ENCODE assay signal across 20 cellular contexts in the genomic region with DNA sequence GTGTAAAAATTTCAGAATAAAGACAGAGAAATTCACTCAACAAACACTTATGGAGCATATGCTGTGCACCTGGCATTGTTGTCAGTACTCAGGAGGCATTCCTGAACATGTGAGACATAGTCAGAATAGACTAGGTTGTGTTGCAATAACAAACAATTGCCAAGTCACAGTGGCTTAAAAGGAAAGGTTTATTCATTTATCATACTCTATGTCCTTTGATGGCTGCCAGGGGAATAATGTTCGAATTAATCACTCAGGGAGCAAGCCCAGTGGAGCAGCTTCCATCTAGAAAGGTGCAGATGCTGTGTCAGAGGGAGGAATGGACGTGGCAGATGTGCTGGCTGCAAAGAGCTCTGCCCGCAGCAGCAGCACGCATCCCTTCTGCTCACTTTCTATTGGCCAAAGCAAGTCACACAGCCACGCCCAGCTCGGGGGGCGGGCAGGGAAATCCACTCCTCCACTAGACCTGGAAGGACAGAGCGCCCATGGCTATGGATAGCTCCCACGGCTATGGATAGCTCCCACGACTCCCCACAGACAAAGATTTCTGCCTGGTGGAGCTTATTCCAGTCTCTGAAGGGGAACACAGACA.
DNase-seq lines count a peak whose midpoint lies in the region; ATAC-seq, FAIRE-seq and TF ChIP-seq lines count a peak whose summit lies in the region.
"Had no signal": no experiment of that assay in that cellular context is flagged by ENCODE, and none has a peak within 500 bp of the region (broad histone marks: within the 10 kb centered on the region; RNA-seq: fewer than 3 reads in every experiment).

No MANE protein-coding gene starts in this region.

- H3K4me1 ChIP-seq in BE2C (no peaks in the 10 kb centered on the region), kidney (ENCODE audit: control insufficient read depth in 1 of 2, insufficient read depth in 1 of 2, low read depth in 1 of 2, low read length in 2 of 2) (no peaks in the 10 kb centered on the region)

- no peak for ATAC-seq in GM18505 (IDR thresholded peaks at IDR 0.05; ENCODE audit: unreplicated experiment)
- ATAC-seq: GM12878, GM23338, Right ventricle myocardium inferior had no signal

- no peak overlapping the region for H3K9ac ChIP-seq in kidney (ENCODE audit: low read length in 2 of 2)

- DNase-seq in BE2C (peak; percentile 71), NCI-H2171 (lab: John Stamatoyannopoulos, UW) (peak; percentile 1), astrocyte of the hippocampus (ENCODE audit: low read depth, low spot score) (peak; percentile 41), kidney (peak; percentile 56), islet precursor cell (no peak), pons (ENCODE audit: low spot score) (no peak)
- no peak for DNase-seq in activated effector memory CD4-positive, alpha-beta T cell treated with anti-CD3 and anti-CD28 coated beads, Interleukin-2, amount 50 U/mL, for 16 hours
- DNase-seq: IMR-90, Kasumi-1, MV-4-11, NCI-H1417 treated with DMSO at 0.1 percent for 48 hours, NCI-H2029, NCI-H526, PC-9 had no signal

- H3K9me3 ChIP-seq in BE2C, result no peaks in the 10 kb centered on the region
- no peaks in the 10 kb centered on the region for H3K9me3 ChIP-seq in kidney (ENCODE audit: control insufficient read depth in 1 of 2, low read length in 2 of 2)

- no peak overlapping the region for H3K27ac ChIP-seq in kidney (ENCODE audit: low read depth in 2 of 2, low read length in 2 of 2)
- H3K27ac ChIP-seq: PC-9, SK-N-MC had no signal

- H3K36me3 ChIP-seq in BE2C (no peaks in the 10 kb centered on the region), kidney (ENCODE audit: control insufficient read depth in 1 of 2, insufficient read depth in 2 of 2, low read length in 2 of 2) (no peaks in the 10 kb centered on the region)

- intact Hi-C loops in kidney (cut with DNase I), result no loop called here

- no peak for TF ChIP-seq CTCF in BE2C (IDR thresholded peaks at IDR 0.05; ENCODE audit: low read depth, low read length)
- no peak for TF ChIP-seq CTCF in kidney (IDR thresholded peaks at IDR 0.05; ENCODE audit: borderline replicate concordance, extremely low read depth, insufficient read depth)

- no peak for TF ChIP-seq POLR2A in GM18505 (IDR thresholded peaks at IDR 0.05; ENCODE audit: borderline replicate concordance, extremely low read depth, insufficient read depth, insufficient read length)

- FAIRE-seq in kidney (lab: Jason Lieb, UNC), result no peak
- FAIRE-seq: A204.1, GM12878 had no signal

- no peaks in the 10 kb centered on the region for H3K27me3 ChIP-seq in BE2C

- H3K4me3 ChIP-seq in BE2C (ENCODE audit: low read depth, low read length) (no peak overlapping the region), kidney (ENCODE audit: low read length in 2 of 2) (no peak overlapping the region)
- H3K4me3 ChIP-seq: GM12878, GM23338, PC-9, SK-N-MC had no signal

Comparison
In these comparisons a context has a peak if more than half of its experiments do, and no peak if none do; other contexts are left out.
1. DNase-seq: peak in BE2C (single experiment), NCI-H2171 (single experiment), astrocyte of the hippocampus (single experiment) and kidney (single experiment); none in activated effector memory CD4-positive, alpha-beta T cell treated with anti-CD3 and anti-CD28 coated beads, Interleukin-2, amount 50 U/mL, for 16 hours (single experiment), islet precursor cell (single experiment) and pons (single experiment).